1 cellular context compared by ENCODE assay signal in genomic region chr14:31205681-31206535, GRCh38.
TF ChIP-seq lines count a peak whose summit lies in the region.

No MANE protein-coding gene starts in this region.

TF ChIP-seq in K562, 482 proteins besides CTCF, POLR2A, EP300 and RAD21 (continued from another document and continues in another):
- TF ChIP-seq SFPQ (IDR thresholded peaks at IDR 0.05; ENCODE audit: low read depth, low read length): no peak
- TF ChIP-seq, protein P1, sequence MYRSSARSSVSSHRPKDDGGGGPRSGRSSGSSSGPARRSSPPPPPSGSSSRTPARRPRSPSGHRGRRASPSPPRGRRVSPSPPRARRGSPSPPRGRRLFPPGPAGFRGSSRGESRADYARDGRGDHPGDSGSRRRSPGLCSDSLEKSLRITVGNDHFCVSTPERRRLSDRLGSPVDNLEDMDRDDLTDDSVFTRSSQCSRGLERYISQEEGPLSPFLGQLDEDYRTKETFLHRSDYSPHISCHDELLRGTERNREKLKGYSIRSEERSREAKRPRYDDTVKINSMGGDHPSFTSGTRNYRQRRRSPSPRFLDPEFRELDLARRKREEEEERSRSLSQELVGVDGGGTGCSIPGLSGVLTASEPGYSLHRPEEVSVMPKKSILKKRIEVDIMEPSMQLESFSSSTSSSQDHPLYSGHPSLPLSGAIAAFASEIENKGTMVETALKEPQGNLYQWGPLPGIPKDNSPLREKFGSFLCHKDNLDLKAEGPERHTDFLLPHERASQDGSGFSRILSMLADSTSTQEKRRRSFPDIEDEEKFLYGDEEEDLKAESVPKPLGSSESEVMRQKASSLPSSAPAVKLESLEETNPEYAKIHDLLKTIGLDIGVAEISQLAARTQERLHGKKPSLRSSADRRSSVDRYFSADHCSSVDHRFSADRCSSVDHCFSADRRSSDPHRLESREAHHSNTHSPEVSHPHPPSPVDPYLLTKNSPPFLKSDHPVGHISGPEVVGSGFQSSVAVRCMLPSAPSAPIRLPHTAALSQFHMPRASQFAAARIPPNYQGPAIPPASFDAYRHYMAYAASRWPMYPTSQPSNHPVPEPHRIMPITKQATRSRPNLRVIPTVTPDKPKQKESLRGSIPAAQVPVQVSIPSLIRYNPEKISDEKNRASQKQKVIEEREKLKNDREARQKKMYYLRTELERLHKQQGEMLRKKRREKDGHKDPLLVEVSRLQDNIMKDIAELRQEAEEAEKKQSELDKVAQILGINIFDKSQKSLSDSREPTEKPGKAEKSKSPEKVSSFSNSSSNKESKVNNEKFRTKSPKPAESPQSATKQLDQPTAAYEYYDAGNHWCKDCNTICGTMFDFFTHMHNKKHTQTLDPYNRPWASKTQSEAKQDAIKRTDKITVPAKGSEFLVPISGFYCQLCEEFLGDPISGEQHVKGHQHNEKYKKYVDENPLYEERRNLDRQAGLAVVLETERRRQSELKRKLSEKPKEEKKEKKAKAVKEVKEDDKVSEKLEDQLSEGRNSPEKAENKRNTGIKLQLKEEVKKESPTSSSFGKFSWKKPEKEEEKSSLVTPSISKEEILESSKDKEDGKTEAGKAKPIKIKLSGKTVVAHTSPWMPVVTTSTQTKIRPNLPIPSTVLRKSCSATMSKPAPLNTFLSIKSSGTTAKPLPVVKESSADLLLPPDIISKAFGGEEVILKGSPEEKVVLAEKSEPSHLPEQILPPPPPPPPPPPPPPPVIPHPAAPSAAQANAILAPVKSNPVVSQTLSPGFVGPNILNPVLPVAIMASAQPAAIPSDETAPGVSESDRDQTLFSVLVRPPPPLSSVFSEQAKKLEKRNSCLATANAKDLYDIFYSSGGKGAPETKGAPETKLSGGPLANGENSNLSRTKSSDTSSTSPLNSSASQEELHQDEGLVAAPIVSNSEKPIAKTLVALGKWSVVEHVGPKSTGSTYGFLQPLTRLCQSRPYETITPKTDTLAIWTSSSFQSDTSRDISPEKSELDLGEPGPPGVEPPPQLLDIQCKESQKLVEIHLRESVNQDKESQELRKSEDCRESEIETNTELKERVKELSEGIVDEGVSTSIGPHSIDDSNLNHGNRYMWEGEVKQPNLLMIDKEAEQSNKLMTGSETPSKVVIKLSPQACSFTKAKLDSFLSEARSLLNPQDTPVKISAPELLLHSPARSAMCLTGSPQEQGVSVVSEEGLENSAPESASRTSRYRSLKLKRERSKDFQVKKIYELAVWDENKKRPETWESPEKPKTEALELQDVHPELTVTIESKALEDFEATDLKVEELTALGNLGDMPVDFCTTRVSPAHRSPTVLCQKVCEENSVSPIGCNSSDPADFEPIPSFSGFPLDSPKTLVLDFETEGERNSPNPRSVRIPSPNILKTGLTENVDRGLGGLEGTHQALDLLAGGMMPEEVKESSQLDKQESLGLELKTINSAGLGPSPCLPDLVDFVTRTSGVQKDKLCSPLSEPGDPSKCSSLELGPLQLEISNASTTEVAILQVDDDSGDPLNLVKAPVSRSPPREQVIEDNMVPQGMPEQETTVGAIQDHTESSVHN (IDR thresholded peaks at IDR 0.05; ENCODE audit: borderline replicate concordance in 1 of 2, low read depth in 1 of 2): no peak
- TF ChIP-seq TEAD2 (tag; IDR thresholded peaks at IDR 0.05): no peak
- TF ChIP-seq NFE2L1 (tag; IDR thresholded peaks at IDR 0.05; ENCODE audit: borderline replicate concordance, low read depth): no peak
- TF ChIP-seq TFAP4 (CRISPR knock-in tag; IDR thresholded peaks at IDR 0.05; ENCODE audit: borderline replicate concordance): no peak
- TF ChIP-seq UBTF (IDR thresholded peaks at IDR 0.05; ENCODE audit: borderline replicate concordance in 1 of 2, low read depth in 2 of 2, low read length in 2 of 2): 0 out of 4 replicates have a peak, but pooled peaks of 1 of the 2 experiments have one; percentile 33
- TF ChIP-seq TBL1XR1 (IDR thresholded peaks at IDR 0.05; ENCODE audit: low read length in 2 of 2): no peak
- no peak for TF ChIP-seq CEBPG (CRISPR knock-in tag; IDR thresholded peaks at IDR 0.05)
- no peak for TF ChIP-seq CEBPG (tag; conservative IDR thresholded peaks at IDR 0.05 in 1 of 2, IDR thresholded peaks at IDR 0.05 in 1 of 2)
- TF ChIP-seq ZNF224 (CRISPR knock-in tag; IDR thresholded peaks at IDR 0.05): no peak
- TF ChIP-seq ZNF212 (CRISPR knock-in tag; IDR thresholded peaks at IDR 0.05): no peak
- no peak for TF ChIP-seq ZNF197 (CRISPR knock-in tag; IDR thresholded peaks at IDR 0.05; ENCODE audit: low read depth)
- TF ChIP-seq EP400 (IDR thresholded peaks at IDR 0.05): 0 out of 2 replicates have a peak, but pooled peaks have one; percentile 15
- TF ChIP-seq NFRKB (IDR thresholded peaks at IDR 0.05; ENCODE audit: low read depth): no peak
- TF ChIP-seq RFX7 (CRISPR knock-in tag; IDR thresholded peaks at IDR 0.05): no peak
- no peak for TF ChIP-seq CEBPB (tag; IDR thresholded peaks at IDR 0.05)
- TF ChIP-seq, protein P2, sequence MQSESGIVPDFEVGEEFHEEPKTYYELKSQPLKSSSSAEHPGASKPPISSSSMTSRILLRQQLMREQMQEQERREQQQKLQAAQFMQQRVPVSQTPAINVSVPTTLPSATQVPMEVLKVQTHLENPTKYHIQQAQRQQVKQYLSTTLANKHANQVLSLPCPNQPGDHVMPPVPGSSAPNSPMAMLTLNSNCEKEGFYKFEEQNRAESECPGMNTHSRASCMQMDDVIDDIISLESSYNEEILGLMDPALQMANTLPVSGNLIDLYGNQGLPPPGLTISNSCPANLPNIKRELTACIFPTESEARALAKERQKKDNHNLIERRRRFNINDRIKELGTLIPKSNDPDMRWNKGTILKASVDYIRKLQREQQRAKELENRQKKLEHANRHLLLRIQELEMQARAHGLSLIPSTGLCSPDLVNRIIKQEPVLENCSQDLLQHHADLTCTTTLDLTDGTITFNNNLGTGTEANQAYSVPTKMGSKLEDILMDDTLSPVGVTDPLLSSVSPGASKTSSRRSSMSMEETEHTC (IDR thresholded peaks at IDR 0.05): no peak
- TF ChIP-seq NCOA1 (IDR thresholded peaks at IDR 0.05; ENCODE audit: low read depth): no peak
- TF ChIP-seq ZNF518B (CRISPR knock-in tag; IDR thresholded peaks at IDR 0.05): no peak
- TF ChIP-seq ZNF444 (CRISPR knock-in tag; IDR thresholded peaks at IDR 0.05): no peak
- no peak for TF ChIP-seq ZNF644 (tag; IDR thresholded peaks at IDR 0.05; ENCODE audit: low read depth)
- TF ChIP-seq MYC (IDR thresholded peaks at IDR 0.05; ENCODE audit: low read depth, low read length): peak; percentile 36; the same call in 1 of the 2 replicates
- TF ChIP-seq MYC (CRISPR knock-in tag; IDR thresholded peaks at IDR 0.05; ENCODE audit: borderline replicate concordance, low read depth): no peak
- no peak for TF ChIP-seq CREB1 (IDR thresholded peaks at IDR 0.05)
- no peak for TF ChIP-seq CREB1 (CRISPR knock-in tag; IDR thresholded peaks at IDR 0.05)
- no peak for TF ChIP-seq PCBP2 (IDR thresholded peaks at IDR 0.05; ENCODE audit: low read depth, low read length, poor library complexity, severe bottlenecking)
- no peak for TF ChIP-seq MEF2A (IDR thresholded peaks at IDR 0.05; ENCODE audit: control insufficient read depth, low read depth, low read length)
- no peak for TF ChIP-seq CXXC5 (CRISPR knock-in tag; IDR thresholded peaks at IDR 0.05)
- TF ChIP-seq EGR1 (conservative IDR thresholded peaks at IDR 0.05): no peak
- TF ChIP-seq ZKSCAN8 (CRISPR knock-in tag; IDR thresholded peaks at IDR 0.05): no peak
- TF ChIP-seq ZNF232 (CRISPR knock-in tag; IDR thresholded peaks at IDR 0.05): no peak
- TF ChIP-seq POLR2B (IDR thresholded peaks at IDR 0.05; ENCODE audit: low read depth, partially characterized antibody): no peak
- TF ChIP-seq MXI1 (IDR thresholded peaks at IDR 0.05; ENCODE audit: low read depth, low read length): peak; percentile 74; the same call in 1 of the 2 replicates
- TF ChIP-seq ZNF57 (CRISPR knock-in tag; IDR thresholded peaks at IDR 0.05): no peak
- no peak for TF ChIP-seq PYGO2 (tag; IDR thresholded peaks at IDR 0.05)
- TF ChIP-seq ZNF696 (CRISPR knock-in tag; conservative IDR thresholded peaks at IDR 0.05): no peak
- TF ChIP-seq XRCC3 (IDR thresholded peaks at IDR 0.05): no peak
- no peak for TF ChIP-seq FIP1L1 (IDR thresholded peaks at IDR 0.05; ENCODE audit: low read depth, low read length, poor library complexity, severe bottlenecking)
- no peak for TF ChIP-seq KHSRP (IDR thresholded peaks at IDR 0.05)
- no peak for TF ChIP-seq CHCHD3 (CRISPR knock-in tag; IDR thresholded peaks at IDR 0.05)
- TF ChIP-seq TARDBP (IDR thresholded peaks at IDR 0.05): no peak
- no peak for TF ChIP-seq HNRNPK (IDR thresholded peaks at IDR 0.05; ENCODE audit: low read depth, low read length, poor library complexity, severe bottlenecking)
- TF ChIP-seq HIVEP1 (CRISPR knock-in tag; IDR thresholded peaks at IDR 0.05): no peak
- no peak for TF ChIP-seq CBX1 (IDR thresholded peaks at IDR 0.05; ENCODE audit: low read depth)
- TF ChIP-seq, protein P3, sequence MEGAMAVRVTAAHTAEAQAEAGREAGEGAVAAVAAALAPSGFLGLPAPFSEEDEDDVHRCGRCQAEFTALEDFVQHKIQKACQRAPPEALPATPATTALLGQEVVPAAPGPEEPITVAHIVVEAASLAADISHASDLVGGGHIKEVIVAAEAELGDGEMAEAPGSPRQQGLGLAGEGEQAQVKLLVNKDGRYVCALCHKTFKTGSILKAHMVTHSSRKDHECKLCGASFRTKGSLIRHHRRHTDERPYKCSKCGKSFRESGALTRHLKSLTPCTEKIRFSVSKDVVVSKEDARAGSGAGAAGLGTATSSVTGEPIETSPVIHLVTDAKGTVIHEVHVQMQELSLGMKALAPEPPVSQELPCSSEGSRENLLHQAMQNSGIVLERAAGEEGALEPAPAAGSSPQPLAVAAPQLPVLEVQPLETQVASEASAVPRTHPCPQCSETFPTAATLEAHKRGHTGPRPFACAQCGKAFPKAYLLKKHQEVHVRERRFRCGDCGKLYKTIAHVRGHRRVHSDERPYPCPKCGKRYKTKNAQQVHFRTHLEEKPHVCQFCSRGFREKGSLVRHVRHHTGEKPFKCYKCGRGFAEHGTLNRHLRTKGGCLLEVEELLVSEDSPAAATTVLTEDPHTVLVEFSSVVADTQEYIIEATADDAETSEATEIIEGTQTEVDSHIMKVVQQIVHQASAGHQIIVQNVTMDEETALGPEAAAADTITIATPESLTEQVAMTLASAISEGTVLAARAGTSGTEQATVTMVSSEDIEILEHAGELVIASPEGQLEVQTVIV (CRISPR knock-in tag; IDR thresholded peaks at IDR 0.05; ENCODE audit: borderline replicate concordance): no peak
